ENCODE assay signal across 19 cellular contexts in genomic region chr7:16315280-16315679, GRCh38.
DNase-seq lines count a peak whose midpoint lies in the region; ATAC-seq and TF ChIP-seq lines count a peak whose summit lies in the region.
"Had no signal": no experiment of that assay in that cellular context is flagged by ENCODE, and none has a peak within 500 bp of the region (broad histone marks: within the 10 kb centered on the region; RNA-seq: fewer than 3 reads in every experiment).

No MANE protein-coding gene starts in this region.

- H3K4ac ChIP-seq in mesenchymal stem cell (ENCODE audit: low read depth in 1 of 2, low read length in 2 of 2): no peak overlapping the region

- H3K4me3 ChIP-seq in BE2C (ENCODE audit: low read depth, low read length) (peak overlapping the region; percentile 45), Loucy (ENCODE audit: low read length, poor library complexity, severe bottlenecking) (no peak overlapping the region), adipocyte (ENCODE audit: low read length) (peak overlapping the region; percentile 72), mesenchymal stem cell (ENCODE audit: insufficient read depth in 1 of 2, low read depth in 1 of 2, low read length in 2 of 2) (peak overlapping the region in 1 of 2 experiments; percentile 71)
- no peak overlapping the region for H3K4me3 ChIP-seq in CD8-positive, alpha-beta T cell (ENCODE audit: low read depth, low read length)
- H3K4me3 ChIP-seq: BLaER1 had no signal

- H3K4me1 Mint-ChIP-seq in CD8-positive, alpha-beta T cell (ENCODE audit: low read depth): no peaks in the 10 kb centered on the region

- H3K18ac ChIP-seq in mesenchymal stem cell (ENCODE audit: low read depth in 1 of 2, low read length in 2 of 2): no peak overlapping the region

- H3K36me3 ChIP-seq in BE2C (no peaks in the 10 kb centered on the region), Loucy (ENCODE audit: insufficient read depth, low read length) (no peaks in the 10 kb centered on the region), adipocyte (ENCODE audit: control insufficient read depth, insufficient read depth, low read length, severe bottlenecking) (no peaks in the 10 kb centered on the region), mesenchymal stem cell (ENCODE audit: control insufficient read depth in 1 of 2, insufficient read depth in 2 of 2, low read depth in 1 of 2, low read length in 2 of 2) (no peaks in the 10 kb centered on the region)
- no peaks in the 10 kb centered on the region for H3K36me3 ChIP-seq in CD8-positive, alpha-beta T cell (ENCODE audit: insufficient read depth, low read length)
- H3K36me3 ChIP-seq: BLaER1 had no signal

- TF ChIP-seq CTCF in BE2C (IDR thresholded peaks at IDR 0.05; ENCODE audit: low read depth, low read length) (no peak), Loucy (conservative IDR thresholded peaks at IDR 0.05; ENCODE audit: low read length) (no peak)
- TF ChIP-seq CTCF in CD8-positive, alpha-beta T cell (IDR thresholded peaks at IDR 0.05): no peak

- H2BK12ac ChIP-seq in mesenchymal stem cell (ENCODE audit: low read length in 2 of 2): no peak overlapping the region

- no peaks in the 10 kb centered on the region for H3K27me3 Mint-ChIP-seq in CD8-positive, alpha-beta T cell (ENCODE audit: low read depth)

- H2AK5ac ChIP-seq in mesenchymal stem cell (ENCODE audit: low read length, severe bottlenecking): no peak overlapping the region

- 80% methylated on average over 3 of the region's 3 CpGs for WGBS in mesenchymal stem cell

- H3F3A ChIP-seq in Loucy (ENCODE audit: low read depth): no peaks in the 10 kb centered on the region

- no peaks in the 10 kb centered on the region for H3K79me1 ChIP-seq in mesenchymal stem cell (replicated peaks; ENCODE audit: low read length, poor library complexity, severe bottlenecking)

- H3K9me3 ChIP-seq in BE2C (no peaks in the 10 kb centered on the region), Loucy (ENCODE audit: insufficient read depth, low read depth, low read length) (no peaks in the 10 kb centered on the region), adipocyte (ENCODE audit: control insufficient read depth, low read length) (no peaks in the 10 kb centered on the region), mesenchymal stem cell (ENCODE audit: control insufficient read depth, low read length) (no peaks in the 10 kb centered on the region)
- H3K9me3 ChIP-seq in CD8-positive, alpha-beta T cell (ENCODE audit: low read length): no peaks in the 10 kb centered on the region
- H3K9me3 ChIP-seq: BLaER1 had no signal

- peaks cover 11% of the 10 kb centered on the region for H3K4me1 ChIP-seq in BE2C
- H3K4me1 ChIP-seq in Loucy (ENCODE audit: insufficient read depth, low read length, poor library complexity, severe bottlenecking): peaks cover 22% of the 10 kb centered on the region
- H3K4me1 ChIP-seq in adipocyte (ENCODE audit: control insufficient read depth, insufficient read depth, low read length): no peaks in the 10 kb centered on the region
- no peaks in the 10 kb centered on the region for H3K4me1 ChIP-seq in mesenchymal stem cell (ENCODE audit: control insufficient read depth, insufficient read depth, low read depth, low read length)
- no peaks in the 10 kb centered on the region for H3K4me1 ChIP-seq in CD8-positive, alpha-beta T cell (ENCODE audit: insufficient read depth, low read length)
- H3K4me1 ChIP-seq: BLaER1 had no signal

- H2BK5ac ChIP-seq in mesenchymal stem cell (ENCODE audit: low read depth, low read length, poor library complexity, severe bottlenecking): no peak overlapping the region

- no peaks in the 10 kb centered on the region for H4K20me1 ChIP-seq in Loucy (ENCODE audit: insufficient read depth, low read length, poor library complexity, severe bottlenecking)
- H4K20me1 ChIP-seq: BLaER1 had no signal

- H3K4me2 ChIP-seq in Loucy (ENCODE audit: low read depth, low read length, poor library complexity, severe bottlenecking) (peak overlapping the region; percentile 19), mesenchymal stem cell (ENCODE audit: low read length, poor library complexity, severe bottlenecking) (no peak overlapping the region)
- H3K4me2 ChIP-seq: BLaER1 had no signal

- no peak overlapping the region for H3K14ac ChIP-seq in mesenchymal stem cell (ENCODE audit: low read length in 2 of 2)

- no peak for DNase-seq in BE2C
- peak; percentile 27 for DNase-seq in adipocyte (ENCODE audit: low read depth)
- no peak for DNase-seq in mesenchymal stem cell
- DNase-seq in NCI-H2171 treated with DMSO at 0.1 percent for 48 hours (lab: John Stamatoyannopoulos, UW): no peak
- no peak for DNase-seq in stimulated activated CD4-positive, alpha-beta T cell treated with anti-CD3 and anti-CD28 coated beads, Interleukin-4, amount 100 ng/mL, for 24 hours
- DNase-seq in CD8-positive, alpha-beta T cell: no peak
- DNase-seq: CD8-positive, alpha-beta memory T cell; HFFc6; IMR-90; MV-4-11; NCI-H1417; NCI-H1930; NCI-H510A; NCI-H774; RPMI8226; SIG-M5; T-helper 2 cell had no signal

- no peak overlapping the region for H4K8ac ChIP-seq in mesenchymal stem cell (ENCODE audit: low read length)

- POLR2A ChIA-PET in CD8-positive, alpha-beta T cell (lab: Charles Lee): no interaction called here

- H3K27ac Mint-ChIP-seq in CD8-positive, alpha-beta T cell: no peak overlapping the region
- H3K27ac Mint-ChIP-seq: CD8-positive, alpha-beta memory T cell; HFFc6 had no signal

- H3K9me2 ChIP-seq in Loucy (replicated peaks; ENCODE audit: low read depth, low read length): no peaks in the 10 kb centered on the region

- no peak overlapping the region for H3K23ac ChIP-seq in mesenchymal stem cell (ENCODE audit: low read length in 2 of 2)

- H3K9me3 Mint-ChIP-seq in CD8-positive, alpha-beta T cell: no peaks in the 10 kb centered on the region
- H3K9me3 Mint-ChIP-seq: CD8-positive, alpha-beta memory T cell; HFFc6 had no signal

- H2BK120ac ChIP-seq in mesenchymal stem cell (ENCODE audit: low read depth, low read length): no peak overlapping the region

- no peak overlapping the region for H2BK15ac ChIP-seq in mesenchymal stem cell (ENCODE audit: low read depth, poor library complexity, severe bottlenecking)

- H3K9ac ChIP-seq in Loucy (ENCODE audit: low read depth, low read length, poor library complexity, severe bottlenecking) (no peak overlapping the region), adipocyte (ENCODE audit: low read length) (peak overlapping the region; percentile 31), mesenchymal stem cell (ENCODE audit: low read length) (peak overlapping the region; percentile 62)
- H3K9ac ChIP-seq: BLaER1 had no signal

- H3K79me2 ChIP-seq in Loucy (ENCODE audit: insufficient read depth, low read length): no peaks in the 10 kb centered on the region

- H3K27me3 ChIP-seq in BE2C (no peaks in the 10 kb centered on the region), Loucy (ENCODE audit: insufficient read depth, low read length, poor library complexity, severe bottlenecking) (no peaks in the 10 kb centered on the region), adipocyte (replicated peaks; ENCODE audit: control insufficient read depth, insufficient read depth, low read length) (no peaks in the 10 kb centered on the region), mesenchymal stem cell (ENCODE audit: control insufficient read depth in 1 of 2, insufficient read depth in 1 of 2, low read length in 2 of 2) (no peaks in the 10 kb centered on the region)
- no peaks in the 10 kb centered on the region for H3K27me3 ChIP-seq in CD8-positive, alpha-beta T cell (ENCODE audit: insufficient read depth, low read length)
- H3K27me3 ChIP-seq: BLaER1 had no signal

- H3K36me3 Mint-ChIP-seq in CD8-positive, alpha-beta T cell: no peaks in the 10 kb centered on the region
- H3K36me3 Mint-ChIP-seq: CD8-positive, alpha-beta memory T cell had no signal

- CTCF ChIA-PET in CD8-positive, alpha-beta T cell (lab: Charles Lee): no interaction called here

- intact Hi-C loops in CD8-positive, alpha-beta T cell (cut with DNase I, micrococcal nuclease): no loop called here

- H2AFZ ChIP-seq in Loucy (ENCODE audit: low read length): peak overlapping the region; percentile 28; the same call in 1 of the 2 replicates
- no peak overlapping the region for H2AFZ ChIP-seq in mesenchymal stem cell (ENCODE audit: low read depth, low read length)

- H4K91ac ChIP-seq in mesenchymal stem cell (ENCODE audit: low read length): no peak overlapping the region

- no peak overlapping the region for H3K27ac ChIP-seq in mesenchymal stem cell (ENCODE audit: low read length, poor library complexity, severe bottlenecking)
- H3K27ac ChIP-seq in CD8-positive, alpha-beta T cell (ENCODE audit: low read depth, low read length): no peak overlapping the region
- H3K27ac ChIP-seq: BLaER1 had no signal

- H3K4me3 Mint-ChIP-seq in CD8-positive, alpha-beta T cell: no peak overlapping the region
- H3K4me3 Mint-ChIP-seq: CD8-positive, alpha-beta memory T cell; HFFc6 had no signal

- ATAC-seq in CD8-positive, alpha-beta T cell: no peak

Comparison
In these comparisons a context has a peak if more than half of its experiments do, and no peak if none do; other contexts are left out.
1. H3K4me3 ChIP-seq: peak in BE2C (single experiment) and adipocyte (single experiment); none in Loucy (single experiment) and CD8-positive, alpha-beta T cell (single experiment).